1 cellular context compared by ENCODE assay signal in genomic region chr5:141691286-141691866, GRCh38.
A peak's percentile ranks its signal among the peaks of the same experiment; 100 is the strongest.
TF ChIP-seq lines count a peak whose summit lies in the region.

No MANE protein-coding gene starts in this region.

TF ChIP-seq in K562, 482 proteins besides CTCF, POLR2A, EP300 and RAD21 (continued from another document and continues in another):
- TF ChIP-seq, protein P1, sequence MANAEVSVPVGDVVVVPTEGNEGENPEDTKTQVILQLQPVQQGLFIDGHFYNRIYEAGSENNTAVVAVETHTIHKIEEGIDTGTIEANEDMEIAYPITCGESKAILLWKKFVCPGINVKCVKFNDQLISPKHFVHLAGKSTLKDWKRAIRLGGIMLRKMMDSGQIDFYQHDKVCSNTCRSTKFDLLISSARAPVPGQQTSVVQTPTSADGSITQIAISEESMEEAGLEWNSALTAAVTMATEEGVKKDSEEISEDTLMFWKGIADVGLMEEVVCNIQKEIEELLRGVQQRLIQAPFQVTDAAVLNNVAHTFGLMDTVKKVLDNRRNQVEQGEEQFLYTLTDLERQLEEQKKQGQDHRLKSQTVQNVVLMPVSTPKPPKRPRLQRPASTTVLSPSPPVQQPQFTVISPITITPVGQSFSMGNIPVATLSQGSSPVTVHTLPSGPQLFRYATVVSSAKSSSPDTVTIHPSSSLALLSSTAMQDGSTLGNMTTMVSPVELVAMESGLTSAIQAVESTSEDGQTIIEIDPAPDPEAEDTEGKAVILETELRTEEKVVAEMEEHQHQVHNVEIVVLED (CRISPR knock-in tag; IDR thresholded peaks at IDR 0.05): no peak
- peak; percentile 89 for TF ChIP-seq JUND (IDR thresholded peaks at IDR 0.05; ENCODE audit: borderline replicate concordance, low read depth, low read length)
- TF ChIP-seq JUND (tag; IDR thresholded peaks at IDR 0.05; ENCODE audit: borderline replicate concordance, low read depth, low read length): peak; percentile 83; the same call in 2 of the 3 replicates
- no peak for TF ChIP-seq TCF7L2 (IDR thresholded peaks at IDR 0.05; ENCODE audit: low read depth, low read length)
- TF ChIP-seq ZNF445 (CRISPR knock-in tag; IDR thresholded peaks at IDR 0.05; ENCODE audit: low read depth): 0 out of 2 replicates have a peak, but pooled peaks have one; percentile 11
- TF ChIP-seq YY1 (IDR thresholded peaks at IDR 0.05; ENCODE audit: borderline replicate concordance in 1 of 3, control insufficient read depth in 1 of 3, extremely low read depth in 1 of 3, insufficient read depth in 3 of 3, insufficient read length in 1 of 3, insufficient replicate concordance in 2 of 3, low read depth in 1 of 3, low read length in 2 of 3): peak in 1 of 3 experiments; percentile 72
- peak; percentile 81; the same call in 1 of the 2 replicates for TF ChIP-seq KLF16 (IDR thresholded peaks at IDR 0.05)
- TF ChIP-seq TCF3 (CRISPR knock-in tag; IDR thresholded peaks at IDR 0.05): peak; percentile 95
- no peak for TF ChIP-seq WHSC1 (IDR thresholded peaks at IDR 0.05; ENCODE audit: low read length)
- no peak for TF ChIP-seq HLTF (IDR thresholded peaks at IDR 0.05)
- no peak for TF ChIP-seq ZNF431 (CRISPR knock-in tag; IDR thresholded peaks at IDR 0.05)
- peak; percentile 21; the same call in 1 of the 2 replicates for TF ChIP-seq OTX1 (CRISPR knock-in tag; IDR thresholded peaks at IDR 0.05)
- TF ChIP-seq BRD9 (IDR thresholded peaks at IDR 0.05; ENCODE audit: low read depth, partially characterized antibody): no peak
- TF ChIP-seq PRMT5 (CRISPR knock-in tag; IDR thresholded peaks at IDR 0.05): no peak
- TF ChIP-seq AFF4 (CRISPR knock-in tag; IDR thresholded peaks at IDR 0.05): no peak
- no peak for TF ChIP-seq ETS2 (tag; IDR thresholded peaks at IDR 0.05; ENCODE audit: borderline replicate concordance, poor library complexity, severe bottlenecking)
- TF ChIP-seq MAFG (tag; conservative IDR thresholded peaks at IDR 0.05): no peak; the same call in 1 of the 2 replicates
- no peak for TF ChIP-seq SIN3B (IDR thresholded peaks at IDR 0.05; ENCODE audit: low read depth)
- TF ChIP-seq ZFPM2 (CRISPR knock-in tag; IDR thresholded peaks at IDR 0.05): no peak
- 0 out of 2 replicates have a peak, but pooled peaks have one; percentile 3 for TF ChIP-seq GABPB1 (CRISPR knock-in tag; IDR thresholded peaks at IDR 0.05)
- no peak for TF ChIP-seq SNIP1 (IDR thresholded peaks at IDR 0.05; ENCODE audit: low read depth)
- TF ChIP-seq SAFB2 (IDR thresholded peaks at IDR 0.05; ENCODE audit: borderline replicate concordance, low read depth, low read length, severe bottlenecking): no peak
- peak; percentile 93 for TF ChIP-seq NCOR1 (IDR thresholded peaks at IDR 0.05)
- no peak for TF ChIP-seq ZNF282 (CRISPR knock-in tag; IDR thresholded peaks at IDR 0.05)
- TF ChIP-seq, protein P2, sequence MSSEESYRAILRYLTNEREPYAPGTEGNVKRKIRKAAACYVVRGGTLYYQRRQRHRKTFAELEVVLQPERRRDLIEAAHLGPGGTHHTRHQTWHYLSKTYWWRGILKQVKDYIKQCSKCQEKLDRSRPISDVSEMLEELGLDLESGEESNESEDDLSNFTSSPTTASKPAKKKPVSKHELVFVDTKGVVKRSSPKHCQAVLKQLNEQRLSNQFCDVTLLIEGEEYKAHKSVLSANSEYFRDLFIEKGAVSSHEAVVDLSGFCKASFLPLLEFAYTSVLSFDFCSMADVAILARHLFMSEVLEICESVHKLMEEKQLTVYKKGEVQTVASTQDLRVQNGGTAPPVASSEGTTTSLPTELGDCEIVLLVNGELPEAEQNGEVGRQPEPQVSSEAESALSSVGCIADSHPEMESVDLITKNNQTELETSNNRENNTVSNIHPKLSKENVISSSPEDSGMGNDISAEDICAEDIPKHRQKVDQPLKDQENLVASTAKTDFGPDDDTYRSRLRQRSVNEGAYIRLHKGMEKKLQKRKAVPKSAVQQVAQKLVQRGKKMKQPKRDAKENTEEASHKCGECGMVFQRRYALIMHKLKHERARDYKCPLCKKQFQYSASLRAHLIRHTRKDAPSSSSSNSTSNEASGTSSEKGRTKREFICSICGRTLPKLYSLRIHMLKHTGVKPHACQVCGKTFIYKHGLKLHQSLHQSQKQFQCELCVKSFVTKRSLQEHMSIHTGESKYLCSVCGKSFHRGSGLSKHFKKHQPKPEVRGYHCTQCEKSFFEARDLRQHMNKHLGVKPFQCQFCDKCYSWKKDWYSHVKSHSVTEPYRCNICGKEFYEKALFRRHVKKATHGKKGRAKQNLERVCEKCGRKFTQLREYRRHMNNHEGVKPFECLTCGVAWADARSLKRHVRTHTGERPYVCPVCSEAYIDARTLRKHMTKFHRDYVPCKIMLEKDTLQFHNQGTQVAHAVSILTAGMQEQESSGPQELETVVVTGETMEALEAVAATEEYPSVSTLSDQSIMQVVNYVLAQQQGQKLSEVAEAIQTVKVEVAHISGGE (CRISPR knock-in tag; IDR thresholded peaks at IDR 0.05): peak in 1 of 3 experiments; percentile 40; a peak in 2 of 6 replicates
- TF ChIP-seq BRD4 (IDR thresholded peaks at IDR 0.05): no peak
- TF ChIP-seq ZNF436 (CRISPR knock-in tag; IDR thresholded peaks at IDR 0.05): no peak
- no peak for TF ChIP-seq SAFB (IDR thresholded peaks at IDR 0.05; ENCODE audit: borderline replicate concordance, low read depth, low read length)
- no peak for TF ChIP-seq USF2 (CRISPR knock-in tag; IDR thresholded peaks at IDR 0.05)
- peak; percentile 85 for TF ChIP-seq CTBP1 (IDR thresholded peaks at IDR 0.05; ENCODE audit: borderline replicate concordance)
- TF ChIP-seq MYBL2 (IDR thresholded peaks at IDR 0.05; ENCODE audit: low read depth): no peak
- no peak for TF ChIP-seq MYBL2 (CRISPR knock-in tag; IDR thresholded peaks at IDR 0.05; ENCODE audit: borderline replicate concordance)
- TF ChIP-seq, protein P3, sequence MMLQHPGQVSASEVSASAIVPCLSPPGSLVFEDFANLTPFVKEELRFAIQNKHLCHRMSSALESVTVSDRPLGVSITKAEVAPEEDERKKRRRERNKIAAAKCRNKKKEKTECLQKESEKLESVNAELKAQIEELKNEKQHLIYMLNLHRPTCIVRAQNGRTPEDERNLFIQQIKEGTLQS (IDR thresholded peaks at IDR 0.05): peak; percentile 74
- TF ChIP-seq, protein P3 (CRISPR knock-in tag; conservative IDR thresholded peaks at IDR 0.05): no peak; the same call in 1 of the 2 replicates
- TF ChIP-seq CREB1 (IDR thresholded peaks at IDR 0.05): 0 out of 2 replicates have a peak, but pooled peaks have one; percentile 32
- TF ChIP-seq CREB1 (CRISPR knock-in tag; IDR thresholded peaks at IDR 0.05): no peak
- TF ChIP-seq MBD1 (CRISPR knock-in tag; IDR thresholded peaks at IDR 0.05): no peak
- no peak for TF ChIP-seq IFI16 (CRISPR knock-in tag; IDR thresholded peaks at IDR 0.05)
- no peak for TF ChIP-seq SMARCA5 (IDR thresholded peaks at IDR 0.05)
